Comparison of ENCODE assay signal across 13 cellular contexts in genomic region chr14:101550202-101550912, GRCh38. TPM values are rescaled to one million over a fixed set of nuclear protein-coding genes. Genes with fewer than 3 reads are reported as not detected.
"Had no signal": no experiment of that assay in that cellular context is flagged by ENCODE, and none has a peak within 500 bp of the region (broad histone marks: within the 10 kb centered on the region; RNA-seq: fewer than 3 reads in every experiment).

No MANE protein-coding gene starts in this region.

RNA-seq across cellular contexts. Expression of gene DIO3, which starts 10.9 kb away (rescaled TPM):
- total RNA-seq: activated naive CD4-positive, alpha-beta T cell treated with anti-CD3 and anti-CD28 coated beads for 36 hours; activated naive CD4-positive, alpha-beta T cell treated with anti-CD3 and anti-CD28 coated beads, Interleukin-2, amount 50 U/mL, for 72 hours; activated naive CD8-positive, alpha-beta T cell treated with anti-CD3 and anti-CD28 coated beads for 36 hours; activated naive CD8-positive, alpha-beta T cell treated with anti-CD3 and anti-CD28 coated beads, Interleukin-2, amount 10 ng/mL, durations not matched to agents 7 days and 5 days; activated T-cell treated with anti-CD3 and anti-CD28 coated beads, Interleukin-2, amount 50 U/mL, for 4 hours; activated T-cell treated with anti-CD3 and anti-CD28 coated beads, Interleukin-2, amount 50 U/mL, for 72 hours; activated T-helper 1 cell treated with anti-CD3 and anti-CD28 coated beads, Interleukin-12 subunit alpha, Interleukin-12 subunit beta, Interleukin-2, Interleukin-4 antibody, amounts not matched to agents 30 ng/mL and 10 ng/mL and 1 ng/mL, durations not matched to agents 14 hours and 24 hours and 36 hours; activated T-helper 17 cell treated with anti-CD3 and anti-CD28 coated beads, Interleukin-2, amount 50 U/mL, for 72 hours; activated T-helper 2 cell treated with anti-CD3 and anti-CD28 coated beads, Interferon-gamma antibody, Interleukin-2, Interleukin-4, amounts not matched to agents 10 μg/mL and 5 μg/mL and 100 μg/mL, durations not matched to agents 14 hours and 24 hours and 36 hours; ascending aorta; bronchial epithelial cell; cardiac septum had no signal
- polyA plus RNA-seq: cardiac muscle cell had no signal
